In the genomic region with DNA sequence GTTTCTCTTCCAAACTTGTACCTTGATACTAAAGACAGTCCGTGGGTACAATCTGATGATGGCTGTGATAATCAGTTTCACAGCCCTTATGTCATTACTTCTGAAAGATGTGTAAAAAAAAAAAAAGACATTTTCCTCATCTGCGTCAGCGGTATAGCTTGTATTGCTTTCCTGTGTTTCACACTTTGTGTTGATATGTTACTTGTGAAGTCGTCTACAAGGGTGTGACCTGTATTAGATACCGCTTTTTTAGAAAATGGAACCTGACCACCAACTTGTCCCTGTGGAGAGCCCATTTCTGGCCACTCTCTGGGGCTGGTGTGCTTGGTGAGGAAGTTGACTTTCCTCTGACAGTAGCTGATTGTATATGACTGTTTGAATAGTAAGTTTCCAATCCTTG, we compare ENCODE assay signal across 31 cellular contexts. TPM values are rescaled to one million over a fixed set of nuclear protein-coding genes. Genes with fewer than 3 reads are reported as not detected.
DNase-seq lines count a peak whose midpoint lies in the region; ATAC-seq, FAIRE-seq and TF ChIP-seq lines count a peak whose summit lies in the region.
"Had no signal": no experiment of that assay in that cellular context is flagged by ENCODE, and none has a peak within 500 bp of the region (broad histone marks: within the 10 kb centered on the region; RNA-seq: fewer than 3 reads in every experiment).

No MANE protein-coding gene starts in this region.

- H2AFZ ChIP-seq in H1 (ENCODE audit: low read length), result no peak overlapping the region

- no peak overlapping the region for H3K4me3 Mint-ChIP-seq in activated naive CD8-positive, alpha-beta T cell treated with anti-CD3 and anti-CD28 coated beads, Interleukin-2, amount 50 U/mL, for 24 hours
- H3K4me3 Mint-ChIP-seq in activated naive CD8-positive, alpha-beta T cell treated with anti-CD3 and anti-CD28 coated beads for 36 hours, result no peak overlapping the region
- H3K4me3 Mint-ChIP-seq in T-cell, result no peak overlapping the region
- peak overlapping the region; percentile 27 for H3K4me3 Mint-ChIP-seq in stimulated activated effector memory CD8-positive, alpha-beta T cell treated with anti-CD3 and anti-CD28 coated beads, Interleukin-12 subunit alpha, Interleukin-12 subunit beta, amount 100 ng/mL, for 72 hours
- H3K4me3 Mint-ChIP-seq: CD4-positive, alpha-beta memory T cell had no signal

- no peak for TF ChIP-seq RAD21 in H1 (IDR thresholded peaks at IDR 0.05 in 1 of 2, conservative IDR thresholded peaks at IDR 0.05 in 1 of 2; ENCODE audit: low read depth in 2 of 2, low read length in 2 of 2)

- H3K27me3 ChIP-seq in H1 (replicated peaks in 1 of 4; ENCODE audit: control insufficient read depth in 3 of 4, extremely low read depth in 1 of 4, insufficient read depth in 3 of 4, low read length in 3 of 4), result no peaks in the 10 kb centered on the region
- H3K27me3 ChIP-seq: SJCRH30 had no signal

- no peak overlapping the region for H3K14ac ChIP-seq in H1 (ENCODE audit: insufficient read length)

- H3K18ac ChIP-seq in H1 (ENCODE audit: extremely low read depth, low read length), result no peak overlapping the region

- ATAC-seq in activated naive CD8-positive, alpha-beta T cell treated with anti-CD3 and anti-CD28 coated beads, Interleukin-2, amount 50 U/mL, for 24 hours, result peak; percentile 15
- ATAC-seq in T-cell (replicated peaks in 1 of 4) (peak in 3 of 4 experiments; percentile 29 to 74 (median 30)), HG02840 (IDR thresholded peaks at IDR 0.05; ENCODE audit: low FRiP score, unreplicated experiment) (no peak), omental fat pad (ENCODE audit: low FRiP score) (no peak)
- ATAC-seq in stimulated activated effector memory CD8-positive, alpha-beta T cell treated with anti-CD3 and anti-CD28 coated beads, Interleukin-12 subunit alpha, Interleukin-12 subunit beta, amount 100 ng/mL, for 72 hours, result peak; percentile 85
- ATAC-seq: K562, PC-3, Right ventricle myocardium inferior, SK-N-SH treated with all-trans-retinoic acid at 6 μM for 48 hours had no signal

- H3K27me3 Mint-ChIP-seq in activated naive CD8-positive, alpha-beta T cell treated with anti-CD3 and anti-CD28 coated beads, Interleukin-2, amount 50 U/mL, for 24 hours, result no peaks in the 10 kb centered on the region
- H3K27me3 Mint-ChIP-seq in activated naive CD8-positive, alpha-beta T cell treated with anti-CD3 and anti-CD28 coated beads for 36 hours, result no peaks in the 10 kb centered on the region
- no peaks in the 10 kb centered on the region for H3K27me3 Mint-ChIP-seq in T-cell
- H3K27me3 Mint-ChIP-seq: CD4-positive, alpha-beta memory T cell had no signal

- POLR2A ChIA-PET in T-cell (lab: Charles Lee) (interaction anchor here in 1 of 2 donors (0.6 kb wide), 1 partner anchor 157 kb away, joined by 3 read pairs; no protein-coding TSS in a partner anchor), H1 (lab: Charles Lee; ENCODE audit: partially characterized antibody) (interaction anchor here (0.6 to 1.0 kb wide), 4 partner anchors 8 to 61 kb away, joined by 3 to 4 read pairs (median 4); no protein-coding TSS in a partner anchor)

- H3K36me3 ChIP-seq in H1 (ENCODE audit: control insufficient read depth in 2 of 4, insufficient read depth in 4 of 4, low read length in 3 of 4), result no peaks in the 10 kb centered on the region
- H3K36me3 ChIP-seq: SJCRH30 had no signal

- TF ChIP-seq POLR2A in H1 (IDR thresholded peaks at IDR 0.05; ENCODE audit: control extremely low read depth in 1 of 2, low read depth in 2 of 2, low read length in 2 of 2), result no peak

- no peak overlapping the region for H2BK20ac ChIP-seq in H1 (ENCODE audit: low read length)

- no peak for TF ChIP-seq CTCF in H1 (IDR thresholded peaks at IDR 0.05; ENCODE audit: control extremely low read depth in 1 of 3, insufficient read depth in 1 of 3, low read depth in 1 of 3, low read length in 3 of 3)
- TF ChIP-seq CTCF in omental fat pad (IDR thresholded peaks at IDR 0.05), result no peak

- no peak overlapping the region for H3K4me3 ChIP-seq in H1 (ENCODE audit: extremely low read depth in 1 of 4, insufficient read depth in 2 of 4, low read depth in 3 of 4, low read length in 4 of 4)
- H3K4me3 ChIP-seq: K562, SJCRH30 had no signal

- H3K9me3 ChIP-seq in H1 (ENCODE audit: insufficient read depth in 2 of 2, low read depth in 1 of 2, low read length in 1 of 2), result no peaks in the 10 kb centered on the region
- H3K9me3 ChIP-seq: SJCRH30 had no signal

- TF ChIP-seq EP300 in H1 (IDR thresholded peaks at IDR 0.05; ENCODE audit: borderline replicate concordance in 1 of 2, low read depth in 2 of 2, low read length in 2 of 2), result no peak

- no peak overlapping the region for H2AK5ac ChIP-seq in H1 (ENCODE audit: low read depth, low read length)

- peaks cover 0 to 26% of the 10 kb centered on the region in 2 experiments; a peak in 2 of 4 replicates for H3K79me2 ChIP-seq in H1 (ENCODE audit: control insufficient read depth in 1 of 2, insufficient read depth in 2 of 2, low read length in 2 of 2)

- H3K79me1 ChIP-seq in H1 (ENCODE audit: low read depth, low read length), result no peaks in the 10 kb centered on the region

- H3K4me1 ChIP-seq in H1 (replicated peaks in 1 of 4; ENCODE audit: control insufficient read depth in 3 of 4, insufficient read depth in 4 of 4, low read length in 3 of 4), result peaks cover 7 to 19% (median 14%) of the 10 kb centered on the region in 4 experiments; a peak in 6 of 7 replicates

- WGBS in H1 (ENCODE audit: extremely low coverage in 1 of 2, insufficient coverage in 1 of 2, insufficient read length in 1 of 2, insufficient replicate concordance in 2 of 2, low coverage in 1 of 2, low lambda C conversion rate in 2 of 2, missing lambda C conversion rate in 1 of 2), 2 experiments, result 100% methylated on average over 5 of the region's 5 CpGs; no CpG with 5 or more reads in 1 of the 2 experiments

- 0 out of 2 replicates have a peak overlapping the region, but pooled peaks have one; percentile 66 for H2BK15ac ChIP-seq in H1 (ENCODE audit: low read length)

- no peak overlapping the region for H3K23ac ChIP-seq in H1 (ENCODE audit: insufficient read length)

- no peaks in the 10 kb centered on the region for H3K23me2 ChIP-seq in H1 (ENCODE audit: low read depth, low read length)

- H3K4ac ChIP-seq in H1 (replicated peaks; ENCODE audit: insufficient read length, low read depth, low read length), result no peak overlapping the region

- no peaks in the 10 kb centered on the region for H4K20me1 ChIP-seq in H1 (replicated peaks in 1 of 2; ENCODE audit: control insufficient read depth in 1 of 2, insufficient read depth in 2 of 2, low read length in 2 of 2)

- H3K36me3 Mint-ChIP-seq in activated naive CD8-positive, alpha-beta T cell treated with anti-CD3 and anti-CD28 coated beads, Interleukin-2, amount 50 U/mL, for 24 hours (ENCODE audit: low read depth), result peaks cover 12% of the 10 kb centered on the region
- peaks cover 11% of the 10 kb centered on the region for H3K36me3 Mint-ChIP-seq in activated naive CD8-positive, alpha-beta T cell treated with anti-CD3 and anti-CD28 coated beads for 36 hours
- H3K36me3 Mint-ChIP-seq in T-cell, result peaks cover 31% of the 10 kb centered on the region
- peaks cover 2% of the 10 kb centered on the region for H3K36me3 Mint-ChIP-seq in stimulated activated effector memory CD8-positive, alpha-beta T cell treated with anti-CD3 and anti-CD28 coated beads, Interleukin-12 subunit alpha, Interleukin-12 subunit beta, amount 100 ng/mL, for 72 hours

- FAIRE-seq in H1 (lab: Jason Lieb, UNC), result no peak
- FAIRE-seq: GM12891, GM19239, HTR-8/SVneo, K562 had no signal

- no peak overlapping the region for H3K56ac ChIP-seq in H1 (replicated peaks; ENCODE audit: insufficient read length, low read depth, low read length)

- no peak overlapping the region for H4K91ac ChIP-seq in H1 (replicated peaks; ENCODE audit: insufficient read length, low read length)

- H3K9ac ChIP-seq in H1 (replicated peaks in 1 of 4; ENCODE audit: extremely low read depth in 1 of 4, low read depth in 3 of 4, low read length in 3 of 4), result no peak overlapping the region

- H4K5ac ChIP-seq in H1 (ENCODE audit: insufficient read length, low read depth, low read length), result no peak overlapping the region

- H2BK120ac ChIP-seq in H1 (replicated peaks; ENCODE audit: low read depth, low read length), result no peak overlapping the region

- no peak overlapping the region for H3K27ac ChIP-seq in H1 (ENCODE audit: low read depth, low read length)
- H3K27ac ChIP-seq: SJCRH30 had no signal

- CTCF ChIA-PET in T-cell (lab: Charles Lee) (interaction anchor here in 1 of 2 donors (0.6 to 1.1 kb wide), 4 partner anchors 14 to 30 kb away, joined by 3 to 6 read pairs (median 3); no protein-coding TSS in a partner anchor), H1 (lab: Charles Lee; ENCODE audit: partially characterized antibody) (interaction anchor here (0.6 to 9.4 kb wide), 12 partner anchors 9 to 433 kb away, joined by 3 to 58 read pairs (median 3); partner anchors contain the start of gene CENPS)

- DNase-seq in activated naive CD8-positive, alpha-beta T cell treated with anti-CD3 and anti-CD28 coated beads, Interleukin-2, amount 50 U/mL, for 24 hours, result no peak
- DNase-seq in activated naive CD8-positive, alpha-beta T cell treated with anti-CD3 and anti-CD28 coated beads for 36 hours, result no peak
- DNase-seq in T-cell, result peak in 9 of 34 experiments; percentile 10 to 46 (median 30)
- DNase-seq in H1 (ENCODE audit: low read depth in 1 of 2, low spot score in 2 of 2), result no peak
- no peak for DNase-seq in stimulated activated effector memory CD8-positive, alpha-beta T cell treated with anti-CD3 and anti-CD28 coated beads, Interleukin-12 subunit alpha, Interleukin-12 subunit beta, amount 100 ng/mL, for 72 hours (ENCODE audit: low spot score in 2 of 2)
- DNase-seq in DMS114 treated with DMSO at 0.1 percent for 48 hours (lab: John Stamatoyannopoulos, UW; ENCODE audit: unreplicated experiment), result no peak
- no peak for DNase-seq in omental fat pad (ENCODE audit: low spot score)
- DNase-seq: C1 segment of cervical spinal cord; DMS 273 treated with DMSO at 0.1 percent for 48 hours; DMS79 treated with DMSO at 0.1 percent for 48 hours; GF-D8; H7; Kasumi-1; NCI-H1092 treated with DMSO at 0.1 percent for 48 hours; NCI-H1436 treated with DMSO at 0.1 percent for 48 hours; NCI-H187 treated with DMSO at 0.1 percent for 48 hours; NCI-H2171 treated with DMSO at 0.1 percent for 48 hours; NCI-H345; NCI-H524 treated with DMSO at 0.1 percent for 48 hours; NCI-H774; NK-92 treated with Interleukin-12 subunit alpha and Interleukin-12 subunit beta, amount 100 ng/mL, for 24 hours; PC-3; SJCRH30 had no signal

- no peak overlapping the region for H2BK5ac ChIP-seq in H1 (ENCODE audit: low read depth, low read length)

- H2BK12ac ChIP-seq in H1 (ENCODE audit: low read depth, low read length), result no peak overlapping the region

- no peak overlapping the region for H4K8ac ChIP-seq in H1 (ENCODE audit: extremely low read depth, insufficient read depth, low read length)

- H3K27ac Mint-ChIP-seq in activated naive CD8-positive, alpha-beta T cell treated with anti-CD3 and anti-CD28 coated beads, Interleukin-2, amount 50 U/mL, for 24 hours, result peak overlapping the region; percentile 49
- no peak overlapping the region for H3K27ac Mint-ChIP-seq in activated naive CD8-positive, alpha-beta T cell treated with anti-CD3 and anti-CD28 coated beads for 36 hours
- H3K27ac Mint-ChIP-seq in T-cell, result peak overlapping the region in 1 of 2 donors; percentile 55
- peak overlapping the region; percentile 43 for H3K27ac Mint-ChIP-seq in stimulated activated effector memory CD8-positive, alpha-beta T cell treated with anti-CD3 and anti-CD28 coated beads, Interleukin-12 subunit alpha, Interleukin-12 subunit beta, amount 100 ng/mL, for 72 hours

- peaks cover 36% of the 10 kb centered on the region for H3K4me1 Mint-ChIP-seq in activated naive CD8-positive, alpha-beta T cell treated with anti-CD3 and anti-CD28 coated beads, Interleukin-2, amount 50 U/mL, for 24 hours
- H3K4me1 Mint-ChIP-seq in activated naive CD8-positive, alpha-beta T cell treated with anti-CD3 and anti-CD28 coated beads for 36 hours, result peaks cover 40% of the 10 kb centered on the region
- H3K4me1 Mint-ChIP-seq in T-cell, result peaks cover 43 to 49% (median 45%) of the 10 kb centered on the region in 3 donors
- peaks cover 49% of the 10 kb centered on the region for H3K4me1 Mint-ChIP-seq in stimulated activated effector memory CD8-positive, alpha-beta T cell treated with anti-CD3 and anti-CD28 coated beads, Interleukin-12 subunit alpha, Interleukin-12 subunit beta, amount 100 ng/mL, for 72 hours

- H3K4me2 ChIP-seq in H1 (ENCODE audit: insufficient read depth in 1 of 2, low read depth in 2 of 2, low read length in 2 of 2), result no peak overlapping the region

- H3K9me3 Mint-ChIP-seq in activated naive CD8-positive, alpha-beta T cell treated with anti-CD3 and anti-CD28 coated beads, Interleukin-2, amount 50 U/mL, for 24 hours, result no peaks in the 10 kb centered on the region
- no peaks in the 10 kb centered on the region for H3K9me3 Mint-ChIP-seq in activated naive CD8-positive, alpha-beta T cell treated with anti-CD3 and anti-CD28 coated beads for 36 hours
- no peaks in the 10 kb centered on the region for H3K9me3 Mint-ChIP-seq in T-cell
- no peaks in the 10 kb centered on the region for H3K9me3 Mint-ChIP-seq in stimulated activated effector memory CD8-positive, alpha-beta T cell treated with anti-CD3 and anti-CD28 coated beads, Interleukin-12 subunit alpha, Interleukin-12 subunit beta, amount 100 ng/mL, for 72 hours
- H3K9me3 Mint-ChIP-seq: CD4-positive, alpha-beta memory T cell had no signal

RNA-seq across cellular contexts. Expression of gene PEX14, which starts 50.5 kb away (rescaled TPM):
- total RNA-seq in activated naive CD8-positive, alpha-beta T cell treated with anti-CD3 and anti-CD28 coated beads for 36 hours, result 10 to 100 TPM; 19.1 to 19.6 TPM
- total RNA-seq in T-cell (10 to 100 TPM; 22.3 to 24.5 (median 22.7) TPM), omental fat pad (10 to 100 TPM; 10.6 to 19.6 (median 13.9) TPM)
- 19.8 and 25.5 TPM in 2 replicates for total RNA-seq in H1 (2021; fragmentation: NEBNext Ultra II Directional; extraction: Animal tissue kit (Norgen Biotek cat#: 25700))
- 13.0 and 24.0 TPM in 2 replicates for polyA plus RNA-seq in H1 (2011; rRNA removed)
- polyA plus RNA-seq in H1 (2011; cell fraction: cytosol; rRNA removed), result 19.1 TPM
- 23.0 TPM for polyA plus RNA-seq in H1 (2011; cell fraction: nucleus; rRNA removed)
- 12.3 to 26.3 TPM (median 24.9 TPM) in 4 replicates for polyA plus RNA-seq in H1 (2012, experiment 1 of 2)
- polyA plus RNA-seq in H1 (2012, experiment 2 of 2), result 22.9 TPM
- polyA plus RNA-seq in H1 (2013, experiment 1 of 2), result 20.4 TPM
- 23.6 TPM for polyA plus RNA-seq in H1 (2013, experiment 2 of 2)
- polyA minus RNA-seq in H1 (2011; rRNA and poly(A)+ RNA removed), result 7.1 and 7.4 TPM in 2 replicates
- polyA minus RNA-seq in H1 (2011; cell fraction: cytosol; rRNA and poly(A)+ RNA removed), result 11.6 TPM
- 10.0 TPM for polyA minus RNA-seq in H1 (2011; cell fraction: nucleus; rRNA and poly(A)+ RNA removed)

RNA-seq across cellular contexts. Expression of gene DFFA, which starts 52.9 kb away (rescaled TPM):
- 100 to 1,000 TPM; 102 to 103 TPM for total RNA-seq in activated naive CD8-positive, alpha-beta T cell treated with anti-CD3 and anti-CD28 coated beads for 36 hours
- total RNA-seq in T-cell (10 to 100 TPM; 19.3 to 32.9 (median 26.0) TPM), omental fat pad (10 to 100 TPM; 17.8 to 27.2 (median 21.6) TPM)
- 78.3 and 79.9 TPM in 2 replicates for total RNA-seq in H1 (2021; fragmentation: NEBNext Ultra II Directional; extraction: Animal tissue kit (Norgen Biotek cat#: 25700))
- 30.9 and 34.3 TPM in 2 replicates for polyA plus RNA-seq in H1 (2011; rRNA removed)
- 47.3 TPM for polyA plus RNA-seq in H1 (2011; cell fraction: cytosol; rRNA removed)
- polyA plus RNA-seq in H1 (2011; cell fraction: nucleus; rRNA removed), result 42.0 TPM
- 56.9 to 66.5 TPM (median 58.3 TPM) in 4 replicates for polyA plus RNA-seq in H1 (2012, experiment 1 of 2)
- 39.2 TPM for polyA plus RNA-seq in H1 (2012, experiment 2 of 2)
- 67.7 TPM for polyA plus RNA-seq in H1 (2013, experiment 1 of 2)
- polyA plus RNA-seq in H1 (2013, experiment 2 of 2), result 66.3 TPM
- polyA minus RNA-seq in H1 (2011; rRNA and poly(A)+ RNA removed), result 91.2 and 91.8 TPM in 2 replicates
- 26.5 TPM for polyA minus RNA-seq in H1 (2011; cell fraction: cytosol; rRNA and poly(A)+ RNA removed)
- 45.0 TPM for polyA minus RNA-seq in H1 (2011; cell fraction: nucleus; rRNA and poly(A)+ RNA removed)

Comparison
In these comparisons a context has a peak if more than half of its experiments do, and no peak if none do; other contexts are left out.
1. ATAC-seq: peak in activated naive CD8-positive, alpha-beta T cell treated with anti-CD3 and anti-CD28 coated beads, Interleukin-2, amount 50 U/mL, for 24 hours (single experiment), T-cell (3 of 4) and stimulated activated effector memory CD8-positive, alpha-beta T cell treated with anti-CD3 and anti-CD28 coated beads, Interleukin-12 subunit alpha, Interleukin-12 subunit beta, amount 100 ng/mL, for 72 hours (single experiment); none in HG02840 (single experiment) and omental fat pad (single experiment).